ENCODE assay signal across 16 cellular contexts in genomic region chr9:250625-251024, GRCh38. TPM values are rescaled to one million over a fixed set of nuclear protein-coding genes. Genes with fewer than 3 reads are reported as not detected.
DNase-seq lines count a peak whose midpoint lies in the region; ATAC-seq, FAIRE-seq and TF ChIP-seq lines count a peak whose summit lies in the region.
"Had no signal": no experiment of that assay in that cellular context is flagged by ENCODE, and none has a peak within 500 bp of the region (broad histone marks: within the 10 kb centered on the region; RNA-seq: fewer than 3 reads in every experiment).

No MANE protein-coding gene starts in this region.

- intact Hi-C loops in CD14-positive monocyte (cut with micrococcal nuclease) = loop anchor here in 1 of 2 donors (5.0 kb wide), 1 partner anchor 38 kb away; the partner anchor contains the start of gene DOCK8
- intact Hi-C loops in K562 (cut with micrococcal nuclease) = loop anchor here (1.0 to 5.0 kb wide), 2 partner anchors 22 to 33 kb away; no protein-coding TSS in a partner anchor
- intact Hi-C loops in psoas muscle (cut with DNase I) = no loop called here

- H3K4me3 Mint-ChIP-seq in CD14-positive monocyte = no peak overlapping the region
- H3K4me3 Mint-ChIP-seq: B cell; CD4-positive, alpha-beta memory T cell had no signal

- H3K79me2 ChIP-seq in K562 (ENCODE audit: control insufficient read depth, insufficient read depth, low read length) = peaks cover 5% of the 10 kb centered on the region; the same call in 2 of the 3 replicates

- FAIRE-seq in K562 (lab: Jason Lieb, UNC) = no peak

- peak overlapping the region; percentile 69 to 83; a peak in 3 of 4 replicates for H3K9ac ChIP-seq in K562 (ENCODE audit: insufficient read depth in 1 of 2, low read depth in 2 of 2, low read length in 2 of 2)
- H3K9ac ChIP-seq: KMS-11 had no signal

- H3K27ac Mint-ChIP-seq in CD14-positive monocyte = peak overlapping the region in 6 of 7 donors; percentile 7 to 88 (median 61)
- H3K27ac Mint-ChIP-seq: B cell had no signal

- H3K4me3 ChIP-seq in K562 (no peak overlapping the region), psoas muscle (no peak overlapping the region)
- H3K4me3 ChIP-seq: Peyer's patch had no signal

- H3K9me3 ChIP-seq in K562 (replicated peaks; ENCODE audit: control insufficient read depth, insufficient read depth, low read depth, low read length) (no peaks in the 10 kb centered on the region), psoas muscle (no peaks in the 10 kb centered on the region)
- H3K9me3 ChIP-seq: Peyer's patch had no signal

- POLR2A ChIA-PET in K562 (lab: Yijun Ruan, JAX) = interaction anchor here (0.6 to 2.0 kb wide), 6 partner anchors 9 to 35 kb away, joined by 3 to 9 read pairs (median 4); partner anchors contain the start of gene DOCK8

- CTCF ChIA-PET in K562 (lab: Yijun Ruan, JAX; ENCODE audit: low intra/inter-chr PET ratio) = no interaction called here

- ATAC-seq in K562 (peak; percentile 70), psoas muscle (no peak)

- peak overlapping the region; percentile 89 for H3K27ac ChIP-seq in K562 (ENCODE audit: extremely low read depth, low read depth, low read length)
- H3K27ac ChIP-seq in psoas muscle = no peak overlapping the region
- H3K27ac ChIP-seq: KMS-11, Peyer's patch had no signal

- peak overlapping the region; percentile 59 for H3K4me2 ChIP-seq in K562 (ENCODE audit: insufficient read depth, low read length)
- H3K4me2 ChIP-seq: KMS-11 had no signal

- H3K9me3 Mint-ChIP-seq in CD14-positive monocyte = no peaks in the 10 kb centered on the region
- H3K9me3 Mint-ChIP-seq: CD4-positive, alpha-beta memory T cell had no signal

- no TSS peak for BruUV-seq in K562 (replicated peaks; lab: Mats Ljungman, UMichigan)

- in situ Hi-C loops in K562 (cut with MboI) = no loop called here

- no peak for TF ChIP-seq RAD21 in K562 (CRISPR knock-in tag; conservative IDR thresholded peaks at IDR 0.05 in 1 of 2, IDR thresholded peaks at IDR 0.05 in 1 of 2)

- H2AFZ ChIP-seq in K562 (ENCODE audit: low read depth, low read length) = peak overlapping the region; percentile 77

- H3K36me3 ChIP-seq in K562 (ENCODE audit: control insufficient read depth, insufficient read depth, low read length) = no peaks in the 10 kb centered on the region; the same call in 2 of the 3 replicates
- no peaks in the 10 kb centered on the region for H3K36me3 ChIP-seq in psoas muscle (ENCODE audit: insufficient read depth in 1 of 2, low read depth in 1 of 2)
- H3K36me3 ChIP-seq: Peyer's patch had no signal

- H4K20me1 ChIP-seq in K562 (replicated peaks; ENCODE audit: control insufficient read depth, insufficient read depth, low read length) = no peaks in the 10 kb centered on the region

- DNase-seq in CD14-positive monocyte (ENCODE audit: low spot score) (no peak), CMK (ENCODE audit: low read depth) (peak; percentile 52), K562 (ENCODE audit: extremely low read depth in 1 of 4, low spot score in 3 of 4) (peak in 1 of 4 experiments; percentile 58), lung microvascular endothelial cell (ENCODE audit: low read depth in 2 of 2) (peak; percentile 4 to 10), NCI-H524 (lab: John Stamatoyannopoulos, UW) (no peak), psoas muscle (no peak), middle frontal gyrus (ENCODE audit: extremely low spot score, low spot score) (no peak)
- DNase-seq: CD4-positive, alpha-beta memory T cell; H7; NCI-H187 treated with DMSO at 0.1 percent for 48 hours; NCI-H446; NCI-H748 treated with DMSO at 0.1 percent for 48 hours; Peyer's patch; Right ventricle myocardium superior had no signal

- peaks cover 48% of the 10 kb centered on the region for H3K4me1 Mint-ChIP-seq in CD14-positive monocyte

- H3K4me1 ChIP-seq in K562 (replicated peaks in 1 of 2; ENCODE audit: control insufficient read depth in 2 of 2, insufficient read depth in 2 of 2, low read length in 2 of 2) (peaks cover 18 to 54% of the 10 kb centered on the region in 2 experiments; a peak in 4 of 5 replicates), psoas muscle (no peaks in the 10 kb centered on the region)
- H3K4me1 ChIP-seq: Peyer's patch had no signal

- H3K27me3 Mint-ChIP-seq in CD14-positive monocyte (ENCODE audit: low read depth in 3 of 3) = peaks cover 0 to 2% (median 0%) of the 10 kb centered on the region in 3 donors
- H3K27me3 Mint-ChIP-seq: B cell; CD4-positive, alpha-beta memory T cell had no signal

- 0% methylated on average over 5 of the region's 5 CpGs for WGBS in K562 (ENCODE audit: insufficient coverage, low coverage, missing lambda C conversion rate)
- WGBS in psoas muscle, 3 donors = 41 to 52% (median 45%) methylated on average over 5 of the region's 5 CpGs

- peaks cover 23 to 34% of the 10 kb centered on the region in 2 donors for H3K36me3 Mint-ChIP-seq in CD14-positive monocyte

- no peak for TF ChIP-seq POLR2A in K562 (conservative IDR thresholded peaks at IDR 0.05)

- TF ChIP-seq CTCF in CD14-positive monocyte (IDR thresholded peaks at IDR 0.05) = no peak
- no peak for TF ChIP-seq CTCF in K562 (IDR thresholded peaks at IDR 0.05 in 2 of 3, conservative IDR thresholded peaks at IDR 0.05 in 1 of 3; ENCODE audit: insufficient read depth in 2 of 3, low read depth in 1 of 3, low read length in 3 of 3)
- no peak for TF ChIP-seq CTCF in psoas muscle (IDR thresholded peaks at IDR 0.05)

- peak; percentile 39; the same call in 1 of the 2 replicates for TF ChIP-seq EP300 in K562 (IDR thresholded peaks at IDR 0.05; ENCODE audit: low read length)

- no peaks in the 10 kb centered on the region for H3K27me3 ChIP-seq in K562 (ENCODE audit: control insufficient read depth in 2 of 2, insufficient read depth in 2 of 2, low read length in 2 of 2)
- no peaks in the 10 kb centered on the region for H3K27me3 ChIP-seq in psoas muscle (ENCODE audit: insufficient read depth in 3 of 3, low read length in 2 of 3)
- H3K27me3 ChIP-seq: Peyer's patch had no signal

- no peaks in the 10 kb centered on the region for H3K9me1 ChIP-seq in K562 (ENCODE audit: control insufficient read depth, insufficient read depth, low read length)

TF ChIP-seq in K562, 482 proteins besides CTCF, POLR2A, EP300 and RAD21 (continues in another document):
- TF ChIP-seq ARID1B (IDR thresholded peaks at IDR 0.05) (0 out of 2 replicates have a peak, but pooled peaks have one; percentile 4), LEF1 (IDR thresholded peaks at IDR 0.05) (no peak), NR2C2 (CRISPR knock-in tag; IDR thresholded peaks at IDR 0.05) (no peak), NR2C2 (tag; IDR thresholded peaks at IDR 0.05) (peak; percentile 37; the same call in 1 of the 2 replicates), KAT8 (IDR thresholded peaks at IDR 0.05; ENCODE audit: low read depth) (no peak), RAD51 (IDR thresholded peaks at IDR 0.05; ENCODE audit: borderline replicate concordance, low read depth) (no peak), ZSCAN32 (CRISPR knock-in tag; IDR thresholded peaks at IDR 0.05) (no peak), ZNF76 (CRISPR knock-in tag; IDR thresholded peaks at IDR 0.05; ENCODE audit: borderline replicate concordance) (no peak), USF1 (CRISPR knock-in tag; IDR thresholded peaks at IDR 0.05) (no peak), CBX5 (IDR thresholded peaks at IDR 0.05; ENCODE audit: borderline replicate concordance, low read depth) (no peak), GABPA (tag; conservative IDR thresholded peaks at IDR 0.05; ENCODE audit: low read depth) (peak; percentile 46), HDAC6 (IDR thresholded peaks at IDR 0.05; ENCODE audit: low read depth, low read length) (no peak), ID3 (CRISPR knock-in tag; IDR thresholded peaks at IDR 0.05) (no peak), ID3 (tag; IDR thresholded peaks at IDR 0.05) (0 out of 2 replicates have a peak, but pooled peaks have one; percentile 41), ETV1 (tag; conservative IDR thresholded peaks at IDR 0.05; ENCODE audit: low read depth) (peak; percentile 61; the same call in 1 of the 2 replicates), SMAD4 (CRISPR knock-in tag; conservative IDR thresholded peaks at IDR 0.05) (0 out of 2 replicates have a peak, but pooled peaks have one; percentile 11), LCOR (CRISPR knock-in tag; IDR thresholded peaks at IDR 0.05) (no peak), WHSC1 (IDR thresholded peaks at IDR 0.05; ENCODE audit: low read length) (no peak)

RNA-seq across cellular contexts. Expression of gene DOCK8, which starts 36.0 kb away (rescaled TPM):
- polyA plus RNA-seq in CD14-positive monocyte = 10 to 100 TPM; 46.8 to 95.4 TPM
- 66.2 and 95.4 TPM in 2 replicates for total RNA-seq in K562 (2011; cell fraction: chromatin; rRNA removed; ENCODE audit: low replicate concordance)
- total RNA-seq in K562 (2011; cell fraction: nucleolus; rRNA removed) = 34.0 and 43.2 TPM in 2 replicates
- total RNA-seq in K562 (2011; cell fraction: nucleoplasm; rRNA removed) = 56.7 and 77.1 TPM in 2 replicates
- total RNA-seq in K562 (2014; rRNA removed) = 25.1 and 33.4 TPM in 2 replicates
- 27.3 and 28.7 TPM in 2 replicates for total RNA-seq in K562 (2014; rRNA removed; fragmentation: Illumina TruSeq; extraction: Trizol)
- 32.4 and 34.3 TPM in 2 replicates for total RNA-seq in K562 (2015; rRNA removed; fragmentation: Illumina TruSeq; extraction: Trizol)
- 49.4 and 53.8 TPM in 2 replicates for total RNA-seq in K562 (2021)
- 15.3 and 34.5 TPM in 2 replicates for polyA plus RNA-seq in K562 (2011; rRNA removed)
- polyA plus RNA-seq in K562 (2011; cell fraction: cytosol; rRNA removed) = 11.0 and 29.6 TPM in 2 replicates
- 25.1 and 49.4 TPM in 2 replicates for polyA plus RNA-seq in K562 (2011; cell fraction: nucleus; rRNA removed)
- polyA plus RNA-seq in K562 (2012) = 26.9 and 57.9 TPM in 2 replicates
- polyA plus RNA-seq in K562 (2014; fragmentation: Illumina TruSeq; extraction: Trizol) = 30.9 and 32.8 TPM in 2 replicates
- 10 to 100 TPM; 14.4 to 14.5 TPM for polyA plus RNA-seq in K562 (2014; fragmentation: Nextera tagmentation; extraction: Ambion mirVana)
- 19.6 and 23.4 TPM in 2 replicates for polyA plus RNA-seq in K562 (2014; rRNA removed)
- 33.3 and 80.3 TPM in 2 replicates for polyA minus RNA-seq in K562 (2011; rRNA and poly(A)+ RNA removed)
- polyA minus RNA-seq in K562 (2011; cell fraction: cytosol; rRNA and poly(A)+ RNA removed) = 19.0 and 43.3 TPM in 2 replicates
- 32.4 and 104 TPM in 2 replicates for polyA minus RNA-seq in K562 (2011; cell fraction: nucleus; rRNA and poly(A)+ RNA removed)
- 1.3 and 5.2 TPM in 2 replicates for total RNA-seq in lung microvascular endothelial cell
- total RNA-seq in psoas muscle = 1 to 10 TPM; 2.0 to 2.8 (median 2.5) TPM
- polyA plus RNA-seq in psoas muscle = under 1 TPM; 0.32 to 0.82 (median 0.56) TPM

Comparison
In these comparisons a context has a peak if more than half of its experiments do, and no peak if none do; other contexts are left out.
1. DNase-seq: peak in CMK (single experiment) and lung microvascular endothelial cell (2 of 2); none in CD14-positive monocyte (single experiment), NCI-H524 (0 of 2), psoas muscle (0 of 2) and middle frontal gyrus (single experiment).